ENCODE assay signal across 8 cellular contexts in the genomic region with DNA sequence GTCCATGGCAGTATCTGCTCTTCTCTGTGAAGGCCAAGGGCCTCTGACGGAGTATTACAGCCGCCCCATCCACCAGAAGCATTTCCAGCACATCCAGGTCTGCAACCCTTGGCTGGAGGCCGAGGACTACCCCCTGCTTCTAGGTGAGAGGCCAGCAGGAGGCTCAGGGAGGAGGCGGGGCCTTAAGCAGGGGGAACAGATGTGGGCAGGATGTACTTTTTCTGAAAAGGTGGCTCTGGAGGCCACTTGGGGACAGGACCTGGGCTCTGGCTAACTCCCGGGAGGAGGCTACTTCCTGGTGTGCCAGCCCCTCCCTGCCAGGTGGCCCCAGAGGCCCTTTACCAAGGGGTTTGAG.
DNase-seq lines count a peak whose midpoint lies in the region; ATAC-seq, FAIRE-seq and TF ChIP-seq lines count a peak whose summit lies in the region.
"Not testable (repeated sequence)": the region's sequence is repeated elsewhere in the genome, so short reads cannot be mapped to it uniquely, and the experiment has no call there.

No MANE protein-coding gene starts in this region.

- not testable (repeated sequence) for H3K9me3 ChIP-seq in H9 (ENCODE audit: control insufficient read depth, low read depth, low read length); H1 (ENCODE audit: insufficient read depth in 2 of 2, low read depth in 1 of 2, low read length in 1 of 2); lung (ENCODE audit: control insufficient read depth in 2 of 2, insufficient read depth in 1 of 2, low read length in 1 of 2); neuronal stem cell (replicated peaks in 1 of 2; ENCODE audit: control insufficient read depth in 2 of 2, insufficient read depth in 1 of 2, low read depth in 1 of 2, low read length in 2 of 2); upper lobe of right lung

- H3K56ac ChIP-seq in H9 (ENCODE audit: insufficient read length, low read depth, low read length); H1 (replicated peaks; ENCODE audit: insufficient read length, low read depth, low read length): not testable (repeated sequence)

- H3K36me3 Mint-ChIP-seq in H9 (ENCODE audit: insufficient read depth in 1 of 3, low read depth in 3 of 3), result not testable (repeated sequence)

- not testable (repeated sequence) for H3K23ac ChIP-seq in H9 (ENCODE audit: insufficient read length, low read depth, low read length); H1 (ENCODE audit: insufficient read length); neuronal stem cell (ENCODE audit: low read depth, low read length, poor library complexity)

- peaks cover 14% of the 10 kb centered on the region in 2 experiments for H3K4me1 Mint-ChIP-seq in H9

- not testable (repeated sequence) for TF ChIP-seq RAD21 in H1 (IDR thresholded peaks at IDR 0.05 in 1 of 2, conservative IDR thresholded peaks at IDR 0.05 in 1 of 2; ENCODE audit: low read depth in 2 of 2, low read length in 2 of 2)

- not testable (repeated sequence) for TF ChIP-seq CTCF in H9 (conservative IDR thresholded peaks at IDR 0.05); H1 (IDR thresholded peaks at IDR 0.05; ENCODE audit: control extremely low read depth in 1 of 3, insufficient read depth in 1 of 3, low read depth in 1 of 3, low read length in 3 of 3); lung (IDR thresholded peaks at IDR 0.05; ENCODE audit: control extremely low read depth, extremely low read depth); upper lobe of right lung (IDR thresholded peaks at IDR 0.05)

- CTCF ChIA-PET in H1 (lab: Charles Lee; ENCODE audit: partially characterized antibody), result interaction anchor here (1.7 kb wide), 1 partner anchor 58 kb away, joined by 4 read pairs; no protein-coding TSS in a partner anchor

- H3K27ac Mint-ChIP-seq in H9, result peak overlapping the region in 1 of 3 experiments; percentile 72; a peak in 1 of 7 replicates

- intact Hi-C loops in upper lobe of right lung (cut with DNase I), result not testable (repeated sequence)

- H3K23me2 ChIP-seq in H9 (ENCODE audit: insufficient read length, low read depth, low read length, poor library complexity, severe bottlenecking); H1 (ENCODE audit: low read depth, low read length): not testable (repeated sequence)

- not testable (repeated sequence) for H4K5ac ChIP-seq in H9 (ENCODE audit: insufficient read length, low read depth, low read length); H1 (ENCODE audit: insufficient read length, low read depth, low read length)

- H3K4ac ChIP-seq in H9 (ENCODE audit: low read depth, low read length); H1 (replicated peaks; ENCODE audit: insufficient read length, low read depth, low read length); neuronal stem cell (ENCODE audit: low read length): not testable (repeated sequence)

- H3K9me3 Mint-ChIP-seq in H9, result not testable (repeated sequence)

- not testable (repeated sequence) for H3K9ac ChIP-seq in H9 (ENCODE audit: extremely low read depth, insufficient read length, low read length); H1 (replicated peaks in 1 of 4; ENCODE audit: extremely low read depth in 1 of 4, low read depth in 3 of 4, low read length in 3 of 4); neuronal stem cell (ENCODE audit: low read depth, low read length, poor library complexity)

- TF ChIP-seq EP300 in H1 (IDR thresholded peaks at IDR 0.05; ENCODE audit: borderline replicate concordance in 1 of 2, low read depth in 2 of 2, low read length in 2 of 2), result not testable (repeated sequence)

- H3T11ph ChIP-seq in H9 (ENCODE audit: low read length), result not testable (repeated sequence)

- not testable (repeated sequence) for H2BK15ac ChIP-seq in H9 (ENCODE audit: low read depth, low read length); H1 (ENCODE audit: low read length); neuronal stem cell (ENCODE audit: low read length)

- not testable (repeated sequence) for H4K20me1 ChIP-seq in H9 (ENCODE audit: control insufficient read depth, insufficient read depth, insufficient read length); H1 (replicated peaks in 1 of 2; ENCODE audit: control insufficient read depth in 1 of 2, insufficient read depth in 2 of 2, low read length in 2 of 2)

- H2BK12ac ChIP-seq in H9 (ENCODE audit: insufficient read length, low read depth, low read length); H1 (ENCODE audit: low read depth, low read length); neuronal stem cell (ENCODE audit: low read length): not testable (repeated sequence)

- not testable (repeated sequence) for H2BK20ac ChIP-seq in H9 (ENCODE audit: low read depth, low read length, poor library complexity, severe bottlenecking); H1 (ENCODE audit: low read length)

- H3K4me2 ChIP-seq in H9 (ENCODE audit: insufficient read depth, insufficient read length, low read length); H1 (ENCODE audit: insufficient read depth in 1 of 2, low read depth in 2 of 2, low read length in 2 of 2); neuronal stem cell (ENCODE audit: insufficient read depth, low read length, poor library complexity, severe bottlenecking): not testable (repeated sequence)

- not testable (repeated sequence) for H2BK120ac ChIP-seq in H9 (ENCODE audit: low read depth, low read length, poor library complexity, severe bottlenecking); H1 (replicated peaks; ENCODE audit: low read depth, low read length); neuronal stem cell (ENCODE audit: low read depth, low read length)

- not testable (repeated sequence) for H3K27me3 Mint-ChIP-seq in H9 (ENCODE audit: low read depth)

- FAIRE-seq in H1 (lab: Jason Lieb, UNC), result not testable (repeated sequence)

- not testable (repeated sequence) for H3K4me3 Mint-ChIP-seq in H9

- H3K79me2 ChIP-seq in H9 (ENCODE audit: insufficient read depth, low read length); H1 (ENCODE audit: control insufficient read depth in 1 of 2, insufficient read depth in 2 of 2, low read length in 2 of 2): not testable (repeated sequence)

- H3K79me1 ChIP-seq in H9 (ENCODE audit: insufficient read depth, low read depth, low read length, poor library complexity, severe bottlenecking); H1 (ENCODE audit: low read depth, low read length); neuronal stem cell (ENCODE audit: low read depth, low read length): not testable (repeated sequence)

- TF ChIP-seq POLR2A in H1 (IDR thresholded peaks at IDR 0.05; ENCODE audit: control extremely low read depth in 1 of 2, low read depth in 2 of 2, low read length in 2 of 2), result not testable (repeated sequence)

- H2AFZ ChIP-seq in H9 (ENCODE audit: low read length); H1 (ENCODE audit: low read length); neuronal stem cell (ENCODE audit: low read length): not testable (repeated sequence)

- H3K14ac ChIP-seq in H9 (ENCODE audit: insufficient read depth, low read length); H1 (ENCODE audit: insufficient read length); neuronal stem cell (ENCODE audit: low read length): not testable (repeated sequence)

- not testable (repeated sequence) for H2BK5ac ChIP-seq in H9 (ENCODE audit: insufficient read length, low read length); H1 (ENCODE audit: low read depth, low read length); neuronal stem cell (ENCODE audit: low read length)

- not testable (repeated sequence) for ATAC-seq in lung (ENCODE audit: insufficient read depth, low FRiP score); upper lobe of right lung

- H3K27me3 ChIP-seq in H9 (ENCODE audit: insufficient read depth, low read length); H1 (replicated peaks in 1 of 4; ENCODE audit: control insufficient read depth in 3 of 4, extremely low read depth in 1 of 4, insufficient read depth in 3 of 4, low read length in 3 of 4); lung (ENCODE audit: control insufficient read depth, insufficient read depth); neuronal stem cell (ENCODE audit: control insufficient read depth in 3 of 3, insufficient read depth in 3 of 3, low read depth in 1 of 3, low read length in 3 of 3); upper lobe of right lung: not testable (repeated sequence)

- H3K4me3 ChIP-seq in H1 (ENCODE audit: extremely low read depth in 1 of 4, insufficient read depth in 2 of 4, low read depth in 3 of 4, low read length in 4 of 4); lung; neuronal stem cell (ENCODE audit: low read length in 2 of 2); upper lobe of right lung: not testable (repeated sequence)

- peak; percentile 75 for DNase-seq in DMS153 (lab: John Stamatoyannopoulos, UW)
- DNase-seq in H9, result peak; percentile 32
- peak; percentile 42 for DNase-seq in NCI-H510A treated with DMSO at 0.1 percent for 48 hours (lab: John Stamatoyannopoulos, UW)
- peak; percentile 63 for DNase-seq in RPMI8226
- DNase-seq in H1 (ENCODE audit: low read depth in 1 of 2, low spot score in 2 of 2); neuronal stem cell (ENCODE audit: low spot score): not testable (repeated sequence)
- peak; percentile 33 for DNase-seq in lung (ENCODE audit: low spot score)
- DNase-seq in upper lobe of right lung, result peak; percentile 70

- H4K91ac ChIP-seq in H9 (ENCODE audit: insufficient read length, low read depth, low read length); H1 (replicated peaks; ENCODE audit: insufficient read length, low read length); neuronal stem cell (ENCODE audit: low read depth, low read length, poor library complexity): not testable (repeated sequence)

- no CpG with 5 or more reads among the region's 5 CpGs for WGBS in H9 (ENCODE audit: extremely low coverage, insufficient read length, low lambda C conversion rate)
- 52% methylated on average over 5 of the region's 5 CpGs; no CpG with 5 or more reads in 1 of the 2 experiments for WGBS in H1 (ENCODE audit: extremely low coverage in 1 of 2, insufficient coverage in 1 of 2, insufficient read length in 1 of 2, insufficient replicate concordance in 2 of 2, low coverage in 1 of 2, low lambda C conversion rate in 2 of 2, missing lambda C conversion rate in 1 of 2), 2 experiments
- 36 to 42% methylated on average over 5 of the region's 5 CpGs for WGBS in lung, 2 donors
- no CpG with 5 or more reads among the region's 5 CpGs for WGBS in neuronal stem cell (ENCODE audit: extremely low coverage in 2 of 2, insufficient read length in 2 of 2, insufficient replicate concordance in 1 of 2), 2 donors

- H2AK5ac ChIP-seq in H9 (ENCODE audit: insufficient read length, low read length); neuronal stem cell (ENCODE audit: low read depth, low read length): not testable (repeated sequence)
- peak overlapping the region; percentile 13; the same call in 1 of the 2 replicates for H2AK5ac ChIP-seq in H1 (ENCODE audit: low read depth, low read length)

- H4K8ac ChIP-seq in H9 (replicated peaks; ENCODE audit: insufficient read length, low read depth, low read length); neuronal stem cell (ENCODE audit: low read depth, low read length): not testable (repeated sequence)
- H4K8ac ChIP-seq in H1 (ENCODE audit: extremely low read depth, insufficient read depth, low read length), result 0 out of 2 replicates have a peak overlapping the region, but pooled peaks have one; percentile 71

- not testable (repeated sequence) for H3K18ac ChIP-seq in H9 (ENCODE audit: insufficient read length, low read depth, low read length); H1 (ENCODE audit: extremely low read depth, low read length)
- H3K18ac ChIP-seq in neuronal stem cell (ENCODE audit: low read length), result peak overlapping the region; percentile 71

- H3K4me1 ChIP-seq in H9 (ENCODE audit: insufficient read depth, low read length); H1 (replicated peaks in 1 of 4; ENCODE audit: control insufficient read depth in 3 of 4, insufficient read depth in 4 of 4, low read length in 3 of 4); lung (ENCODE audit: control insufficient read depth in 2 of 2, insufficient read depth in 2 of 2, low read length in 2 of 2); neuronal stem cell (ENCODE audit: control insufficient read depth in 2 of 2, insufficient read depth in 1 of 2, low read depth in 1 of 2, low read length in 2 of 2); upper lobe of right lung: not testable (repeated sequence)

- H3K36me3 ChIP-seq in H1 (ENCODE audit: control insufficient read depth in 2 of 4, insufficient read depth in 4 of 4, low read length in 3 of 4); lung (ENCODE audit: control insufficient read depth in 2 of 2, insufficient read depth in 2 of 2, low read length in 2 of 2); neuronal stem cell (replicated peaks in 1 of 2; ENCODE audit: control insufficient read depth in 2 of 2, insufficient read depth in 2 of 2, low read length in 2 of 2); upper lobe of right lung: not testable (repeated sequence)

- H3K27ac ChIP-seq in H9 (ENCODE audit: insufficient read length, low read depth, low read length); H1 (ENCODE audit: low read depth, low read length); lung (ENCODE audit: low read depth in 1 of 2, low read length in 1 of 2); neuronal stem cell (replicated peaks; ENCODE audit: low read length); upper lobe of right lung: not testable (repeated sequence)

- POLR2A ChIA-PET in H1 (lab: Charles Lee; ENCODE audit: partially characterized antibody), result not testable (repeated sequence)
